ENCODE assay signal across 20 cellular contexts in genomic region chr9:95892690-95893089, GRCh38. TPM values are rescaled to one million over a fixed set of nuclear protein-coding genes. Genes with fewer than 3 reads are reported as not detected.
DNase-seq lines count a peak whose midpoint lies in the region; ATAC-seq, FAIRE-seq and TF ChIP-seq lines count a peak whose summit lies in the region.
"Had no signal": no experiment of that assay in that cellular context is flagged by ENCODE, and none has a peak within 500 bp of the region (broad histone marks: within the 10 kb centered on the region; RNA-seq: fewer than 3 reads in every experiment).

No MANE protein-coding gene starts in this region.

- H3K36me3 Mint-ChIP-seq in CD4-positive, alpha-beta T cell (ENCODE audit: low read depth) = peaks cover 41% of the 10 kb centered on the region
- H3K36me3 Mint-ChIP-seq in activated naive CD8-positive, alpha-beta T cell treated with anti-CD3 and anti-CD28 coated beads for 36 hours = peaks cover 60% of the 10 kb centered on the region
- H3K36me3 Mint-ChIP-seq in naive thymus-derived CD8-positive, alpha-beta T cell = peaks cover 3 to 23% (median 9%) of the 10 kb centered on the region in 3 donors
- peaks cover 11 to 27% of the 10 kb centered on the region in 2 donors for H3K36me3 Mint-ChIP-seq in activated T-cell treated with anti-CD3 and anti-CD28 coated beads, Interleukin-2, amount 50 U/mL, for 72 hours (ENCODE audit: insufficient read depth in 2 of 2)
- peaks cover 44% of the 10 kb centered on the region for H3K36me3 Mint-ChIP-seq in T-helper 2 cell treated with Interferon-gamma antibody and Interleukin-4, amounts not matched to agents 5 μg/mL and 100 μg/mL, for 36 hours (ENCODE audit: low read depth)

- DNase-seq in CD4-positive, alpha-beta T cell = no peak
- DNase-seq in activated naive CD8-positive, alpha-beta T cell treated with anti-CD3 and anti-CD28 coated beads for 36 hours = no peak
- no peak for DNase-seq in naive thymus-derived CD8-positive, alpha-beta T cell
- no peak for DNase-seq in activated T-cell treated with anti-CD3 and anti-CD28 coated beads, Interleukin-2, amount 50 U/mL, for 72 hours
- no peak for DNase-seq in uterus
- no peak for DNase-seq in T-helper 2 cell treated with Interferon-gamma antibody and Interleukin-4, amounts not matched to agents 5 μg/mL and 100 μg/mL, for 36 hours (ENCODE audit: low spot score)
- DNase-seq: C1 segment of cervical spinal cord, Calu3, COR-L47, DMS153, DND-41, GDM1, GM23248, H9, HFFc6 had no signal

- no peaks in the 10 kb centered on the region for H3K27me3 Mint-ChIP-seq in CD4-positive, alpha-beta T cell
- H3K27me3 Mint-ChIP-seq in activated naive CD8-positive, alpha-beta T cell treated with anti-CD3 and anti-CD28 coated beads for 36 hours = no peaks in the 10 kb centered on the region
- no peaks in the 10 kb centered on the region for H3K27me3 Mint-ChIP-seq in naive thymus-derived CD8-positive, alpha-beta T cell
- H3K27me3 Mint-ChIP-seq in activated T-cell treated with anti-CD3 and anti-CD28 coated beads, Interleukin-2, amount 50 U/mL, for 72 hours (ENCODE audit: low read depth) = no peaks in the 10 kb centered on the region
- no peaks in the 10 kb centered on the region for H3K27me3 Mint-ChIP-seq in T-helper 2 cell treated with Interferon-gamma antibody and Interleukin-4, amounts not matched to agents 5 μg/mL and 100 μg/mL, for 36 hours (ENCODE audit: low read depth)

- no peak overlapping the region for H3K4me3 Mint-ChIP-seq in CD4-positive, alpha-beta T cell
- H3K4me3 Mint-ChIP-seq in activated naive CD8-positive, alpha-beta T cell treated with anti-CD3 and anti-CD28 coated beads for 36 hours = no peak overlapping the region
- H3K4me3 Mint-ChIP-seq in naive thymus-derived CD8-positive, alpha-beta T cell = peak overlapping the region in 2 of 10 donors; percentile 41 to 43
- no peak overlapping the region for H3K4me3 Mint-ChIP-seq in activated T-cell treated with anti-CD3 and anti-CD28 coated beads, Interleukin-2, amount 50 U/mL, for 72 hours
- H3K4me3 Mint-ChIP-seq in T-helper 2 cell treated with Interferon-gamma antibody and Interleukin-4, amounts not matched to agents 5 μg/mL and 100 μg/mL, for 36 hours = no peak overlapping the region
- H3K4me3 Mint-ChIP-seq: H9, HFFc6 had no signal

- no peak for TF ChIP-seq POLR2A in uterus (IDR thresholded peaks at IDR 0.05)

- no peaks in the 10 kb centered on the region for H3K36me3 ChIP-seq in uterus

- intact Hi-C loops in CD4-positive, alpha-beta T cell (cut with DNase I, micrococcal nuclease) = no loop called here
- intact Hi-C loops in uterus (cut with DNase I; ENCODE audit: low total_unique reads) = no loop called here

- no peak overlapping the region for H3K4me3 ChIP-seq in uterus
- H3K4me3 ChIP-seq: GM12878, GM23248 had no signal

- FAIRE-seq in G401.6 (lab: Jason Lieb, UNC) = peak; percentile 11
- FAIRE-seq: GM12878, GM19239, H1 had no signal

- H3K4me1 ChIP-seq in uterus = no peaks in the 10 kb centered on the region

- TF ChIP-seq CTCF in CD4-positive, alpha-beta T cell (IDR thresholded peaks at IDR 0.05) = no peak
- TF ChIP-seq CTCF in uterus (IDR thresholded peaks at IDR 0.05) = no peak

- peaks cover 60% of the 10 kb centered on the region for H3K4me1 Mint-ChIP-seq in CD4-positive, alpha-beta T cell (ENCODE audit: low read depth)
- peaks cover 46% of the 10 kb centered on the region for H3K4me1 Mint-ChIP-seq in activated naive CD8-positive, alpha-beta T cell treated with anti-CD3 and anti-CD28 coated beads for 36 hours
- H3K4me1 Mint-ChIP-seq in naive thymus-derived CD8-positive, alpha-beta T cell = peaks cover 10 to 67% (median 60%) of the 10 kb centered on the region in 4 donors
- H3K4me1 Mint-ChIP-seq in activated T-cell treated with anti-CD3 and anti-CD28 coated beads, Interleukin-2, amount 50 U/mL, for 72 hours (ENCODE audit: low read depth) = peaks cover 63% of the 10 kb centered on the region
- peaks cover 36% of the 10 kb centered on the region for H3K4me1 Mint-ChIP-seq in T-helper 2 cell treated with Interferon-gamma antibody and Interleukin-4, amounts not matched to agents 5 μg/mL and 100 μg/mL, for 36 hours (ENCODE audit: low read depth)
- H3K4me1 Mint-ChIP-seq: H9 had no signal

- H3K27ac ChIP-seq in CD4-positive, alpha-beta T cell (ENCODE audit: low read depth, low read length) = no peak overlapping the region
- no peak overlapping the region for H3K27ac ChIP-seq in uterus
- H3K27ac ChIP-seq: GM23248 had no signal

- no peak for ATAC-seq in CD4-positive, alpha-beta T cell (ENCODE audit: poor library complexity)
- no peak for ATAC-seq in naive thymus-derived CD8-positive, alpha-beta T cell
- ATAC-seq in activated T-cell treated with anti-CD3 and anti-CD28 coated beads, Interleukin-2, amount 50 U/mL, for 72 hours (replicated peaks in 1 of 2) = no peak
- ATAC-seq: GM12878, HCT116 had no signal

- no peaks in the 10 kb centered on the region for H3K27me3 ChIP-seq in CD4-positive, alpha-beta T cell (ENCODE audit: control insufficient read depth, insufficient read depth, low read length)
- no peaks in the 10 kb centered on the region for H3K27me3 ChIP-seq in uterus

- H3K27ac Mint-ChIP-seq in CD4-positive, alpha-beta T cell = peak overlapping the region; percentile 55
- H3K27ac Mint-ChIP-seq in activated naive CD8-positive, alpha-beta T cell treated with anti-CD3 and anti-CD28 coated beads for 36 hours = peak overlapping the region; percentile 8
- peak overlapping the region in 9 of 10 donors; percentile 49 to 85 (median 79) for H3K27ac Mint-ChIP-seq in naive thymus-derived CD8-positive, alpha-beta T cell
- H3K27ac Mint-ChIP-seq in activated T-cell treated with anti-CD3 and anti-CD28 coated beads, Interleukin-2, amount 50 U/mL, for 72 hours = no peak overlapping the region
- no peak overlapping the region for H3K27ac Mint-ChIP-seq in T-helper 2 cell treated with Interferon-gamma antibody and Interleukin-4, amounts not matched to agents 5 μg/mL and 100 μg/mL, for 36 hours
- H3K27ac Mint-ChIP-seq: H9, HFFc6 had no signal

- CTCF ChIA-PET in CD4-positive, alpha-beta T cell (lab: Charles Lee) = no interaction called here

- peaks cover 4% of the 10 kb centered on the region for H3K9me3 Mint-ChIP-seq in CD4-positive, alpha-beta T cell
- H3K9me3 Mint-ChIP-seq in activated naive CD8-positive, alpha-beta T cell treated with anti-CD3 and anti-CD28 coated beads for 36 hours = peaks cover 18% of the 10 kb centered on the region
- H3K9me3 Mint-ChIP-seq in naive thymus-derived CD8-positive, alpha-beta T cell = peaks cover 0 to 24% (median 4%) of the 10 kb centered on the region in 9 donors
- peaks cover 1 to 3% of the 10 kb centered on the region in 2 donors for H3K9me3 Mint-ChIP-seq in activated T-cell treated with anti-CD3 and anti-CD28 coated beads, Interleukin-2, amount 50 U/mL, for 72 hours
- peaks cover 25% of the 10 kb centered on the region for H3K9me3 Mint-ChIP-seq in T-helper 2 cell treated with Interferon-gamma antibody and Interleukin-4, amounts not matched to agents 5 μg/mL and 100 μg/mL, for 36 hours
- H3K9me3 Mint-ChIP-seq: H9 had no signal

- POLR2A ChIA-PET in CD4-positive, alpha-beta T cell (lab: Charles Lee) = interaction anchor here (0.7 kb wide), 1 partner anchor 26 kb away, joined by 3 read pairs; no protein-coding TSS in a partner anchor
- POLR2A ChIA-PET in naive thymus-derived CD8-positive, alpha-beta T cell (lab: Charles Lee) = interaction anchor here (1.1 to 1.2 kb wide), 3 partner anchors 13 to 18 kb away, joined by 3 to 6 read pairs (median 4); partner anchors contain the start of gene ERCC6L2

- H3K9me3 ChIP-seq in CD4-positive, alpha-beta T cell (ENCODE audit: control insufficient read depth, low read length) = no peaks in the 10 kb centered on the region
- peaks cover 0 to 3% of the 10 kb centered on the region in 2 donors for H3K9me3 ChIP-seq in uterus

RNA-seq across cellular contexts. Expression of gene ERCC6L2, which starts 17.2 kb away (rescaled TPM):
- 10 to 100 TPM; 30.8 to 31.3 TPM for total RNA-seq in CD4-positive, alpha-beta T cell
- total RNA-seq in activated naive CD8-positive, alpha-beta T cell treated with anti-CD3 and anti-CD28 coated beads for 36 hours = 10 to 100 TPM; 33.8 to 34.5 TPM
- total RNA-seq in naive thymus-derived CD8-positive, alpha-beta T cell = 10 to 100 TPM; 78.0 to 78.4 TPM
- 10 to 100 TPM; 45.7 to 89.4 (median 62.8) TPM for polyA plus RNA-seq in naive thymus-derived CD8-positive, alpha-beta T cell
- 10 to 100 TPM; 24.1 to 30.7 TPM for total RNA-seq in activated T-cell treated with anti-CD3 and anti-CD28 coated beads, Interleukin-2, amount 50 U/mL, for 72 hours
- 100 to 1,000 TPM in 1 of 4 donors, 10 to 100 TPM in 3; 28.8 to 176 (median 60.4) TPM for total RNA-seq in uterus

Comparison
In these comparisons a context has a peak if more than half of its experiments do, and no peak if none do; other contexts are left out.
1. H3K27ac Mint-ChIP-seq: peak in CD4-positive, alpha-beta T cell (single experiment), activated naive CD8-positive, alpha-beta T cell treated with anti-CD3 and anti-CD28 coated beads for 36 hours (single experiment) and naive thymus-derived CD8-positive, alpha-beta T cell (9 of 10); none in activated T-cell treated with anti-CD3 and anti-CD28 coated beads, Interleukin-2, amount 50 U/mL, for 72 hours (single experiment) and T-helper 2 cell treated with Interferon-gamma antibody and Interleukin-4, amounts not matched to agents 5 μg/mL and 100 μg/mL, for 36 hours (single experiment).